In genomic region chr11:34161812-34162506, GRCh38 we compare ENCODE assay signal across 1 cellular context.
TF ChIP-seq lines count a peak whose summit lies in the region.

No MANE protein-coding gene starts in this region.

TF ChIP-seq in K562, 482 proteins besides CTCF, POLR2A, EP300 and RAD21 (continued from another document and continues in another):
- TF ChIP-seq, protein P1, sequence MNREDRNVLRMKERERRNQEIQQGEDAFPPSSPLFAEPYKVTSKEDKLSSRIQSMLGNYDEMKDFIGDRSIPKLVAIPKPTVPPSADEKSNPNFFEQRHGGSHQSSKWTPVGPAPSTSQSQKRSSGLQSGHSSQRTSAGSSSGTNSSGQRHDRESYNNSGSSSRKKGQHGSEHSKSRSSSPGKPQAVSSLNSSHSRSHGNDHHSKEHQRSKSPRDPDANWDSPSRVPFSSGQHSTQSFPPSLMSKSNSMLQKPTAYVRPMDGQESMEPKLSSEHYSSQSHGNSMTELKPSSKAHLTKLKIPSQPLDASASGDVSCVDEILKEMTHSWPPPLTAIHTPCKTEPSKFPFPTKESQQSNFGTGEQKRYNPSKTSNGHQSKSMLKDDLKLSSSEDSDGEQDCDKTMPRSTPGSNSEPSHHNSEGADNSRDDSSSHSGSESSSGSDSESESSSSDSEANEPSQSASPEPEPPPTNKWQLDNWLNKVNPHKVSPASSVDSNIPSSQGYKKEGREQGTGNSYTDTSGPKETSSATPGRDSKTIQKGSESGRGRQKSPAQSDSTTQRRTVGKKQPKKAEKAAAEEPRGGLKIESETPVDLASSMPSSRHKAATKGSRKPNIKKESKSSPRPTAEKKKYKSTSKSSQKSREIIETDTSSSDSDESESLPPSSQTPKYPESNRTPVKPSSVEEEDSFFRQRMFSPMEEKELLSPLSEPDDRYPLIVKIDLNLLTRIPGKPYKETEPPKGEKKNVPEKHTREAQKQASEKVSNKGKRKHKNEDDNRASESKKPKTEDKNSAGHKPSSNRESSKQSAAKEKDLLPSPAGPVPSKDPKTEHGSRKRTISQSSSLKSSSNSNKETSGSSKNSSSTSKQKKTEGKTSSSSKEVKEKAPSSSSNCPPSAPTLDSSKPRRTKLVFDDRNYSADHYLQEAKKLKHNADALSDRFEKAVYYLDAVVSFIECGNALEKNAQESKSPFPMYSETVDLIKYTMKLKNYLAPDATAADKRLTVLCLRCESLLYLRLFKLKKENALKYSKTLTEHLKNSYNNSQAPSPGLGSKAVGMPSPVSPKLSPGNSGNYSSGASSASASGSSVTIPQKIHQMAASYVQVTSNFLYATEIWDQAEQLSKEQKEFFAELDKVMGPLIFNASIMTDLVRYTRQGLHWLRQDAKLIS (CRISPR knock-in tag; IDR thresholded peaks at IDR 0.05): no peak
- TF ChIP-seq ATF1 (CRISPR knock-in tag; IDR thresholded peaks at IDR 0.05) (no peak), ATF1 (tag; IDR thresholded peaks at IDR 0.05) (peak; percentile 56), GATA2 (CRISPR knock-in tag; IDR thresholded peaks at IDR 0.05) (peak; percentile 66; the same call in 1 of the 2 replicates), RBM22 (IDR thresholded peaks at IDR 0.05; ENCODE audit: low read depth, low read length, poor library complexity, severe bottlenecking) (no peak), JUN (IDR thresholded peaks at IDR 0.05; ENCODE audit: borderline replicate concordance, low read depth, low read length) (peak; percentile 94), JUN (CRISPR knock-in tag; IDR thresholded peaks at IDR 0.05; ENCODE audit: borderline replicate concordance) (no peak; the same call in 1 of the 2 replicates), ARID3B (CRISPR knock-in tag; IDR thresholded peaks at IDR 0.05; ENCODE audit: borderline replicate concordance) (no peak), PRMT5 (CRISPR knock-in tag; IDR thresholded peaks at IDR 0.05) (no peak), ZKSCAN8 (CRISPR knock-in tag; IDR thresholded peaks at IDR 0.05) (no peak), ARNT (IDR thresholded peaks at IDR 0.05) (no peak), TARDBP (IDR thresholded peaks at IDR 0.05) (0 out of 2 replicates have a peak, but pooled peaks have one; percentile 56), CC2D1A (IDR thresholded peaks at IDR 0.05) (no peak), ZFX (CRISPR knock-in tag; IDR thresholded peaks at IDR 0.05) (no peak), EGR1 (conservative IDR thresholded peaks at IDR 0.05) (no peak), BDP1 (IDR thresholded peaks at IDR 0.05; ENCODE audit: insufficient read depth, insufficient read length) (no peak), SRF (CRISPR knock-in tag; IDR thresholded peaks at IDR 0.05) (peak in 1 of 2 experiments; percentile 55; a peak in 1 of 4 replicates), RBM17 (IDR thresholded peaks at IDR 0.05; ENCODE audit: borderline replicate concordance, low read depth, low read length) (no peak), ZNF121 (CRISPR knock-in tag; conservative IDR thresholded peaks at IDR 0.05) (no peak), DACH1 (IDR thresholded peaks at IDR 0.05; ENCODE audit: partially characterized antibody) (peak; percentile 31), SMAD4 (CRISPR knock-in tag; conservative IDR thresholded peaks at IDR 0.05) (0 out of 2 replicates have a peak, but pooled peaks have one; percentile 30), FOSL1 (tag; conservative IDR thresholded peaks at IDR 0.05) (peak; percentile 83), ZBTB7A (IDR thresholded peaks at IDR 0.05; ENCODE audit: borderline replicate concordance, control insufficient read depth, low read depth, low read length) (no peak), FOXK1 (CRISPR knock-in tag; IDR thresholded peaks at IDR 0.05; ENCODE audit: borderline replicate concordance) (no peak), NCOA1 (IDR thresholded peaks at IDR 0.05; ENCODE audit: low read depth) (0 out of 2 replicates have a peak, but pooled peaks have one; percentile 44), MTA3 (IDR thresholded peaks at IDR 0.05; ENCODE audit: borderline replicate concordance) (0 out of 2 replicates have a peak, but pooled peaks have one; percentile 23), ZBTB8A (IDR thresholded peaks at IDR 0.05; ENCODE audit: partially characterized antibody) (no peak), SMAD2 (IDR thresholded peaks at IDR 0.05; ENCODE audit: low read depth, low read length) (no peak), DPF2 (IDR thresholded peaks at IDR 0.05) (peak; percentile 58), ESRRB (CRISPR knock-in tag; IDR thresholded peaks at IDR 0.05; ENCODE audit: borderline replicate concordance) (no peak), CREM (IDR thresholded peaks at IDR 0.05; ENCODE audit: low read depth) (peak; percentile 85), PURB (CRISPR knock-in tag; IDR thresholded peaks at IDR 0.05; ENCODE audit: low read depth) (no peak), NR4A1 (CRISPR knock-in tag; IDR thresholded peaks at IDR 0.05) (no peak), NR4A1 (tag; IDR thresholded peaks at IDR 0.05) (no peak), SOX6 (IDR thresholded peaks at IDR 0.05) (peak; percentile 44), NRF1 (conservative IDR thresholded peaks at IDR 0.05 in 1 of 2, IDR thresholded peaks at IDR 0.05 in 1 of 2) (peak in 1 of 2 experiments; percentile 22; a peak in 2 of 4 replicates), MTA1 (IDR thresholded peaks at IDR 0.05; ENCODE audit: borderline replicate concordance) (peak; percentile 42; the same call in 1 of the 2 replicates), SIRT6 (IDR thresholded peaks at IDR 0.05; ENCODE audit: low read depth, low read length) (no peak), FIP1L1 (IDR thresholded peaks at IDR 0.05; ENCODE audit: low read depth, low read length, poor library complexity, severe bottlenecking) (no peak), CEBPG (CRISPR knock-in tag; IDR thresholded peaks at IDR 0.05) (0 out of 2 replicates have a peak, but pooled peaks have one; percentile 19), CEBPG (tag; conservative IDR thresholded peaks at IDR 0.05 in 1 of 2, IDR thresholded peaks at IDR 0.05 in 1 of 2) (no peak), SMAD1 (IDR thresholded peaks at IDR 0.05; ENCODE audit: low read depth, low read length, partially characterized antibody) (no peak), MCM7 (IDR thresholded peaks at IDR 0.05) (no peak), ZKSCAN1 (IDR thresholded peaks at IDR 0.05; ENCODE audit: low read depth, low read length) (no peak), MAFG (tag; conservative IDR thresholded peaks at IDR 0.05) (no peak), MYNN (IDR thresholded peaks at IDR 0.05) (no peak), MYNN (CRISPR knock-in tag; IDR thresholded peaks at IDR 0.05) (no peak), ZNF354B (CRISPR knock-in tag; IDR thresholded peaks at IDR 0.05) (no peak), SMARCA4 (IDR thresholded peaks at IDR 0.05) (peak; percentile 65; the same call in 1 of the 2 replicates), CREBBP (IDR thresholded peaks at IDR 0.05; ENCODE audit: low read depth, low read length) (no peak), BACH1 (tag; IDR thresholded peaks at IDR 0.05) (no peak), ZNF263 (CRISPR knock-in tag; IDR thresholded peaks at IDR 0.05; ENCODE audit: borderline replicate concordance) (no peak), SMARCA5 (IDR thresholded peaks at IDR 0.05) (no peak), ZEB2 (IDR thresholded peaks at IDR 0.05) (peak; percentile 94)
- TF ChIP-seq, protein P2, sequence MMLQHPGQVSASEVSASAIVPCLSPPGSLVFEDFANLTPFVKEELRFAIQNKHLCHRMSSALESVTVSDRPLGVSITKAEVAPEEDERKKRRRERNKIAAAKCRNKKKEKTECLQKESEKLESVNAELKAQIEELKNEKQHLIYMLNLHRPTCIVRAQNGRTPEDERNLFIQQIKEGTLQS (IDR thresholded peaks at IDR 0.05): peak; percentile 97
- TF ChIP-seq, protein P2 (CRISPR knock-in tag; conservative IDR thresholded peaks at IDR 0.05): peak; percentile 95
- TF ChIP-seq, protein P3, sequence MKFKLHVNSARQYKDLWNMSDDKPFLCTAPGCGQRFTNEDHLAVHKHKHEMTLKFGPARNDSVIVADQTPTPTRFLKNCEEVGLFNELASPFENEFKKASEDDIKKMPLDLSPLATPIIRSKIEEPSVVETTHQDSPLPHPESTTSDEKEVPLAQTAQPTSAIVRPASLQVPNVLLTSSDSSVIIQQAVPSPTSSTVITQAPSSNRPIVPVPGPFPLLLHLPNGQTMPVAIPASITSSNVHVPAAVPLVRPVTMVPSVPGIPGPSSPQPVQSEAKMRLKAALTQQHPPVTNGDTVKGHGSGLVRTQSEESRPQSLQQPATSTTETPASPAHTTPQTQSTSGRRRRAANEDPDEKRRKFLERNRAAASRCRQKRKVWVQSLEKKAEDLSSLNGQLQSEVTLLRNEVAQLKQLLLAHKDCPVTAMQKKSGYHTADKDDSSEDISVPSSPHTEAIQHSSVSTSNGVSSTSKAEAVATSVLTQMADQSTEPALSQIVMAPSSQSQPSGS (CRISPR knock-in tag; IDR thresholded peaks at IDR 0.05): peak; percentile 77; the same call in 1 of the 2 replicates
- TF ChIP-seq, protein P4, sequence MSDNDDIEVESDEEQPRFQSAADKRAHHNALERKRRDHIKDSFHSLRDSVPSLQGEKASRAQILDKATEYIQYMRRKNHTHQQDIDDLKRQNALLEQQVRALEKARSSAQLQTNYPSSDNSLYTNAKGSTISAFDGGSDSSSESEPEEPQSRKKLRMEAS (CRISPR knock-in tag; IDR thresholded peaks at IDR 0.05): peak; percentile 14; the same call in 1 of the 2 replicates
- TF ChIP-seq, protein P5, sequence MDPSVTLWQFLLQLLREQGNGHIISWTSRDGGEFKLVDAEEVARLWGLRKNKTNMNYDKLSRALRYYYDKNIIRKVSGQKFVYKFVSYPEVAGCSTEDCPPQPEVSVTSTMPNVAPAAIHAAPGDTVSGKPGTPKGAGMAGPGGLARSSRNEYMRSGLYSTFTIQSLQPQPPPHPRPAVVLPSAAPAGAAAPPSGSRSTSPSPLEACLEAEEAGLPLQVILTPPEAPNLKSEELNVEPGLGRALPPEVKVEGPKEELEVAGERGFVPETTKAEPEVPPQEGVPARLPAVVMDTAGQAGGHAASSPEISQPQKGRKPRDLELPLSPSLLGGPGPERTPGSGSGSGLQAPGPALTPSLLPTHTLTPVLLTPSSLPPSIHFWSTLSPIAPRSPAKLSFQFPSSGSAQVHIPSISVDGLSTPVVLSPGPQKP (CRISPR knock-in tag; IDR thresholded peaks at IDR 0.05): no peak
- TF ChIP-seq, protein P6, sequence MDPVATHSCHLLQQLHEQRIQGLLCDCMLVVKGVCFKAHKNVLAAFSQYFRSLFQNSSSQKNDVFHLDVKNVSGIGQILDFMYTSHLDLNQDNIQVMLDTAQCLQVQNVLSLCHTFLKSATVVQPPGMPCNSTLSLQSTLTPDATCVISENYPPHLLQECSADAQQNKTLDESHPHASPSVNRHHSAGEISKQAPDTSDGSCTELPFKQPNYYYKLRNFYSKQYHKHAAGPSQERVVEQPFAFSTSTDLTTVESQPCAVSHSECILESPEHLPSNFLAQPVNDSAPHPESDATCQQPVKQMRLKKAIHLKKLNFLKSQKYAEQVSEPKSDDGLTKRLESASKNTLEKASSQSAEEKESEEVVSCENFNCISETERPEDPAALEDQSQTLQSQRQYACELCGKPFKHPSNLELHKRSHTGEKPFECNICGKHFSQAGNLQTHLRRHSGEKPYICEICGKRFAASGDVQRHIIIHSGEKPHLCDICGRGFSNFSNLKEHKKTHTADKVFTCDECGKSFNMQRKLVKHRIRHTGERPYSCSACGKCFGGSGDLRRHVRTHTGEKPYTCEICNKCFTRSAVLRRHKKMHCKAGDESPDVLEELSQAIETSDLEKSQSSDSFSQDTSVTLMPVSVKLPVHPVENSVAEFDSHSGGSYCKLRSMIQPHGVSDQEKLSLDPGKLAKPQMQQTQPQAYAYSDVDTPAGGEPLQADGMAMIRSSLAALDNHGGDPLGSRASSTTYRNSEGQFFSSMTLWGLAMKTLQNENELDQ (CRISPR knock-in tag; IDR thresholded peaks at IDR 0.05; ENCODE audit: borderline replicate concordance): no peak
- TF ChIP-seq, protein P7, sequence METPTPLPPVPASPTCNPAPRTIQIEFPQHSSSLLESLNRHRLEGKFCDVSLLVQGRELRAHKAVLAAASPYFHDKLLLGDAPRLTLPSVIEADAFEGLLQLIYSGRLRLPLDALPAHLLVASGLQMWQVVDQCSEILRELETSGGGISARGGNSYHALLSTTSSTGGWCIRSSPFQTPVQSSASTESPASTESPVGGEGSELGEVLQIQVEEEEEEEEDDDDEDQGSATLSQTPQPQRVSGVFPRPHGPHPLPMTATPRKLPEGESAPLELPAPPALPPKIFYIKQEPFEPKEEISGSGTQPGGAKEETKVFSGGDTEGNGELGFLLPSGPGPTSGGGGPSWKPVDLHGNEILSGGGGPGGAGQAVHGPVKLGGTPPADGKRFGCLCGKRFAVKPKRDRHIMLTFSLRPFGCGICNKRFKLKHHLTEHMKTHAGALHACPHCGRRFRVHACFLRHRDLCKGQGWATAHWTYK (CRISPR knock-in tag; IDR thresholded peaks at IDR 0.05): 0 out of 2 replicates have a peak, but pooled peaks have one; percentile 64
